1 cellular context compared by ENCODE assay signal in the genomic region with DNA sequence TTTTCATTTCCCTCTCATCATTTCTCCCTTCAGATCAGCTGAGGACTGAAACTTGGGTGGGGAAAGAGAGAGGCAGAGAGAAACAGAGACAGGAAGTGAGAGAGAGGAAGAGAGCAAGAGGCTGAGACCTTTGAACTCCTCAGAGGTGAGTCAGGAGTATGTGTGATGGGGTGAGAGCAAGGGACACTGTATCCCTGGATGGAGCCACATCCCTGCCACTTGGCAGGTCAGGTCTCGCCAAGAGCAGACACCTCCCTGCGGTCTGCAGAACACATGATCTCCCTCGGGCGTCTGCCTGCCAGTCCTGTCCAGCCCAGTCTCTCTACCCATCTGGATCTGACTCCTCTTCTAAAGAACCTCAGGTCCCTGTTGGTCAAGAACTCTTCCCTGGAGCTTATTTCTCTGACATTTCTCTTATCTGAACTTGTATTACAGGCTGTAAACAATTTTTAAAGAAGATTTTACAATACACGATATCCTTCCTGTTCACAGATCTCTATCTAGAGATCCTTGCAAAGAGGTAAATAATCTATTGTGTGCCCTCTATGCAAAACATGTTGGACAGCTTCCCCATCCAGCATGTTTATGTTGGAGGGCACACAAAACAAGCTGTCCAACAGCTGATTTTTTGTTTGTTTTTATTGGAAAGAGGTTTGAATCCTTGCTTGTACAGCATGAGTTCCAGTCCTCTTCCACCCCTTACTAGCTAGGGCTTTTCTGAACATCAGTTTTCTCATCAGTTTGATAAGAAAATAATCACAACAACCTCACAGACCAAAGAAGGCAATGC.
TF ChIP-seq lines count a peak whose summit lies in the region.

No MANE protein-coding gene starts in this region.

TF ChIP-seq in SK-N-SH, 30 proteins besides CTCF, POLR2A, EP300 and RAD21 (continued from another document):
- TF ChIP-seq, protein P1, sequence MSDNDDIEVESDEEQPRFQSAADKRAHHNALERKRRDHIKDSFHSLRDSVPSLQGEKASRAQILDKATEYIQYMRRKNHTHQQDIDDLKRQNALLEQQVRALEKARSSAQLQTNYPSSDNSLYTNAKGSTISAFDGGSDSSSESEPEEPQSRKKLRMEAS (IDR thresholded peaks at IDR 0.05; ENCODE audit: low read depth), result no peak
- TF ChIP-seq RFX5 (IDR thresholded peaks at IDR 0.05; ENCODE audit: low read length) (no peak), NRF1 (IDR thresholded peaks at IDR 0.05; ENCODE audit: low read depth, low read length) (no peak), SMC3 (IDR thresholded peaks at IDR 0.05; ENCODE audit: low read depth, low read length) (no peak), ELF1 (IDR thresholded peaks at IDR 0.05) (no peak), MXI1 (IDR thresholded peaks at IDR 0.05; ENCODE audit: low read depth, low read length) (no peak), FOSL2 (IDR thresholded peaks at IDR 0.05; ENCODE audit: borderline replicate concordance, low read depth) (no peak), SIN3A (IDR thresholded peaks at IDR 0.05; ENCODE audit: borderline replicate concordance, low read depth, low read length) (no peak)
- TF ChIP-seq, protein P2, sequence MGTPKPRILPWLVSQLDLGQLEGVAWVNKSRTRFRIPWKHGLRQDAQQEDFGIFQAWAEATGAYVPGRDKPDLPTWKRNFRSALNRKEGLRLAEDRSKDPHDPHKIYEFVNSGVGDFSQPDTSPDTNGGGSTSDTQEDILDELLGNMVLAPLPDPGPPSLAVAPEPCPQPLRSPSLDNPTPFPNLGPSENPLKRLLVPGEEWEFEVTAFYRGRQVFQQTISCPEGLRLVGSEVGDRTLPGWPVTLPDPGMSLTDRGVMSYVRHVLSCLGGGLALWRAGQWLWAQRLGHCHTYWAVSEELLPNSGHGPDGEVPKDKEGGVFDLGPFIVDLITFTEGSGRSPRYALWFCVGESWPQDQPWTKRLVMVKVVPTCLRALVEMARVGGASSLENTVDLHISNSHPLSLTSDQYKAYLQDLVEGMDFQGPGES (IDR thresholded peaks at IDR 0.05; ENCODE audit: low read depth, low read length), result no peak
- TF ChIP-seq, protein P3, sequence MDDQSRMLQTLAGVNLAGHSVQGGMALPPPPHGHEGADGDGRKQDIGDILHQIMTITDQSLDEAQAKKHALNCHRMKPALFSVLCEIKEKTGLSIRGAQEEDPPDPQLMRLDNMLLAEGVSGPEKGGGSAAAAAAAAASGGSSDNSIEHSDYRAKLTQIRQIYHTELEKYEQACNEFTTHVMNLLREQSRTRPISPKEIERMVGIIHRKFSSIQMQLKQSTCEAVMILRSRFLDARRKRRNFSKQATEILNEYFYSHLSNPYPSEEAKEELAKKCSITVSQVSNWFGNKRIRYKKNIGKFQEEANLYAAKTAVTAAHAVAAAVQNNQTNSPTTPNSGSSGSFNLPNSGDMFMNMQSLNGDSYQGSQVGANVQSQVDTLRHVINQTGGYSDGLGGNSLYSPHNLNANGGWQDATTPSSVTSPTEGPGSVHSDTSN (IDR thresholded peaks at IDR 0.05), result no peak
- TF ChIP-seq, protein P4, sequence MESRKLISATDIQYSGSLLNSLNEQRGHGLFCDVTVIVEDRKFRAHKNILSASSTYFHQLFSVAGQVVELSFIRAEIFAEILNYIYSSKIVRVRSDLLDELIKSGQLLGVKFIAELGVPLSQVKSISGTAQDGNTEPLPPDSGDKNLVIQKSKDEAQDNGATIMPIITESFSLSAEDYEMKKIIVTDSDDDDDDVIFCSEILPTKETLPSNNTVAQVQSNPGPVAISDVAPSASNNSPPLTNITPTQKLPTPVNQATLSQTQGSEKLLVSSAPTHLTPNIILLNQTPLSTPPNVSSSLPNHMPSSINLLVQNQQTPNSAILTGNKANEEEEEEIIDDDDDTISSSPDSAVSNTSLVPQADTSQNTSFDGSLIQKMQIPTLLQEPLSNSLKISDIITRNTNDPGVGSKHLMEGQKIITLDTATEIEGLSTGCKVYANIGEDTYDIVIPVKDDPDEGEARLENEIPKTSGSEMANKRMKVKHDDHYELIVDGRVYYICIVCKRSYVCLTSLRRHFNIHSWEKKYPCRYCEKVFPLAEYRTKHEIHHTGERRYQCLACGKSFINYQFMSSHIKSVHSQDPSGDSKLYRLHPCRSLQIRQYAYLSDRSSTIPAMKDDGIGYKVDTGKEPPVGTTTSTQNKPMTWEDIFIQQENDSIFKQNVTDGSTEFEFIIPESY (IDR thresholded peaks at IDR 0.05; ENCODE audit: borderline replicate concordance, low read depth), result no peak
